Comparison of ENCODE assay signal across 33 cellular contexts in the genomic region with DNA sequence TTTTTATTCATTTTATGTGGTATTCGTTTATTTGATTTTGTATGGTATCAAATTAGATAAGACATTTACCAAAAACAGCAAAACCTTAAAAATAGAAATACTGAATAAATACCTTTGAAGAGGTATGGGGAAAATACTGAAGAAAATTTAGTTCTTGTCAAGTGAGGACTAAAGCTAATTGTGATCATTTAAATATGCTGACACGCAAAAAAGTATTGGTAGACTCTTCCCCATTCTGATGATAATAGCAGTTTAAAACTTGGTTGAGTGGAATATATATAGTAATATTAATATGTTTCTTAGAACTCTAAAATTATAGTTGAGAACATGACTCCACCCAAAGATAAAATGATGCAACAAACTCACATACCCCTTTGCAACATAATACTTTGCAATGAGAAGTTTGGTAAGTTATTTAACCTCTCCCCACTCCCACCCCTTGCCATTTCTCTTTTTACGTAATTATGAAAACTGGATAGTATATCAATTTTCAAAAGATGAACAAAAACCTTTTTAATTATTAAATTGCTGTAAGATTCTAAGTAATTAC.
"Had no signal": no experiment of that assay in that cellular context is flagged by ENCODE, and none has a peak within 500 bp of the region (broad histone marks: within the 10 kb centered on the region; RNA-seq: fewer than 3 reads in every experiment).

No MANE protein-coding gene starts in this region.

- H3K27me3 ChIP-seq: adrenal gland, body of pancreas, Peyer's patch had no signal

- H3K4me1 ChIP-seq: adrenal gland, body of pancreas, Peyer's patch had no signal

- H3K27ac ChIP-seq: adrenal gland, body of pancreas, KMS-11, Peyer's patch, RWPE1 had no signal

- H3K27me3 Mint-ChIP-seq: activated CD4-positive, alpha-beta T cell treated with anti-CD3 and anti-CD28 coated beads, Interleukin-2, amount 10 ng/mL, durations not matched to agents 24 days and 14 days; activated CD8-positive, alpha-beta T cell treated with anti-CD3 and anti-CD28 coated beads for 36 hours; activated naive CD4-positive, alpha-beta T cell treated with anti-CD3 and anti-CD28 coated beads, Interleukin-2, amount 50 U/mL, for 24 hours; activated naive CD8-positive, alpha-beta T cell treated with anti-CD3 and anti-CD28 coated beads, Interleukin-2, amount 10 ng/mL, durations not matched to agents 7 days and 5 days had no signal

- ATAC-seq: activated CD8-positive, alpha-beta T cell treated with anti-CD3 and anti-CD28 coated beads for 36 hours; activated T-cell treated with anti-CD3 and anti-CD28 coated beads, Interleukin-2, amount 50 U/mL, for 72 hours; body of pancreas; PC-3; Right ventricle myocardium inferior had no signal

- H3K9me3 ChIP-seq: adrenal gland, body of pancreas, Peyer's patch had no signal

- FAIRE-seq: astrocyte, bronchial epithelial cell had no signal

- DNase-seq: activated CD4-positive, alpha-beta T cell treated with anti-CD3 and anti-CD28 coated beads, Interleukin-2, amount 10 ng/mL, durations not matched to agents 24 days and 14 days; activated CD4-positive, alpha-beta T cell treated with anti-CD3 and anti-CD28 coated beads, Interleukin-2, amount 50 U/mL, for 4 hours; activated CD8-positive, alpha-beta T cell treated with anti-CD3 and anti-CD28 coated beads for 36 hours; activated gamma-delta T cell; activated naive CD4-positive, alpha-beta T cell treated with Interleukin-2 at 50 U/mL for 16 hours; activated naive CD8-positive, alpha-beta T cell treated with anti-CD3 and anti-CD28 coated beads, Interleukin-2, amount 10 ng/mL, durations not matched to agents 7 days and 5 days; activated T-cell treated with anti-CD3 and anti-CD28 coated beads, Interleukin-2, amount 50 U/mL, for 1 hour; activated T-cell treated with anti-CD3 and anti-CD28 coated beads, Interleukin-2, amount 50 U/mL, for 72 hours; adrenal gland; body of pancreas; caudate nucleus; cerebellar nuclear complex; MM.1S; NCI-H1105 treated with DMSO at 0.1 percent for 48 hours; NCI-H1436 treated with DMSO at 0.1 percent for 48 hours; NCI-H1694 treated with DMSO at 0.1 percent for 48 hours; NCI-H2029; NCI-H345; NCI-H524 treated with DMSO at 0.1 percent for 48 hours; PC-3; Peyer's patch; SIG-M5; SW 1271; T-helper 1 cell; T-helper 2 cell; T-helper 9 cell had no signal

- H3K27ac Mint-ChIP-seq: activated CD4-positive, alpha-beta T cell treated with anti-CD3 and anti-CD28 coated beads, Interleukin-2, amount 10 ng/mL, durations not matched to agents 24 days and 14 days; activated CD8-positive, alpha-beta T cell treated with anti-CD3 and anti-CD28 coated beads for 36 hours; activated naive CD4-positive, alpha-beta T cell treated with anti-CD3 and anti-CD28 coated beads, Interleukin-2, amount 50 U/mL, for 24 hours; activated naive CD8-positive, alpha-beta T cell treated with anti-CD3 and anti-CD28 coated beads, Interleukin-2, amount 10 ng/mL, durations not matched to agents 7 days and 5 days; activated T-cell treated with anti-CD3 and anti-CD28 coated beads, Interleukin-2, amount 50 U/mL, for 72 hours; activated T-helper 2 cell treated with anti-CD3 and anti-CD28 coated beads, Interferon-gamma antibody, Interleukin-2, Interleukin-4, amounts not matched to agents 10 μg/mL and 5 μg/mL and 100 μg/mL, durations not matched to agents 14 hours and 24 hours and 36 hours had no signal

- H3K4me3 Mint-ChIP-seq: activated CD4-positive, alpha-beta T cell treated with anti-CD3 and anti-CD28 coated beads, Interleukin-2, amount 10 ng/mL, durations not matched to agents 24 days and 14 days; activated CD8-positive, alpha-beta T cell treated with anti-CD3 and anti-CD28 coated beads for 36 hours; activated naive CD4-positive, alpha-beta T cell treated with anti-CD3 and anti-CD28 coated beads, Interleukin-2, amount 50 U/mL, for 24 hours; activated naive CD8-positive, alpha-beta T cell treated with anti-CD3 and anti-CD28 coated beads, Interleukin-2, amount 10 ng/mL, durations not matched to agents 7 days and 5 days; activated T-cell treated with anti-CD3 and anti-CD28 coated beads, Interleukin-2, amount 50 U/mL, for 72 hours had no signal

- H3K9me3 Mint-ChIP-seq: activated CD8-positive, alpha-beta T cell treated with anti-CD3 and anti-CD28 coated beads for 36 hours; activated naive CD4-positive, alpha-beta T cell treated with anti-CD3 and anti-CD28 coated beads, Interleukin-2, amount 50 U/mL, for 24 hours; activated naive CD8-positive, alpha-beta T cell treated with anti-CD3 and anti-CD28 coated beads, Interleukin-2, amount 10 ng/mL, durations not matched to agents 7 days and 5 days; activated T-cell treated with anti-CD3 and anti-CD28 coated beads, Interleukin-2, amount 50 U/mL, for 72 hours; activated T-helper 2 cell treated with anti-CD3 and anti-CD28 coated beads, Interferon-gamma antibody, Interleukin-2, Interleukin-4, amounts not matched to agents 10 μg/mL and 5 μg/mL and 100 μg/mL, durations not matched to agents 14 hours and 24 hours and 36 hours had no signal

- H3K4me2 ChIP-seq: KMS-11 had no signal

- H3K4me1 Mint-ChIP-seq: activated CD4-positive, alpha-beta T cell treated with anti-CD3 and anti-CD28 coated beads, Interleukin-2, amount 10 ng/mL, durations not matched to agents 24 days and 14 days; activated naive CD4-positive, alpha-beta T cell treated with anti-CD3 and anti-CD28 coated beads, Interleukin-2, amount 50 U/mL, for 24 hours; activated naive CD8-positive, alpha-beta T cell treated with anti-CD3 and anti-CD28 coated beads, Interleukin-2, amount 10 ng/mL, durations not matched to agents 7 days and 5 days had no signal

- H3K9ac ChIP-seq: KMS-11 had no signal

- H3K4me3 ChIP-seq: adrenal gland, body of pancreas, Peyer's patch had no signal
